In the genomic region with DNA sequence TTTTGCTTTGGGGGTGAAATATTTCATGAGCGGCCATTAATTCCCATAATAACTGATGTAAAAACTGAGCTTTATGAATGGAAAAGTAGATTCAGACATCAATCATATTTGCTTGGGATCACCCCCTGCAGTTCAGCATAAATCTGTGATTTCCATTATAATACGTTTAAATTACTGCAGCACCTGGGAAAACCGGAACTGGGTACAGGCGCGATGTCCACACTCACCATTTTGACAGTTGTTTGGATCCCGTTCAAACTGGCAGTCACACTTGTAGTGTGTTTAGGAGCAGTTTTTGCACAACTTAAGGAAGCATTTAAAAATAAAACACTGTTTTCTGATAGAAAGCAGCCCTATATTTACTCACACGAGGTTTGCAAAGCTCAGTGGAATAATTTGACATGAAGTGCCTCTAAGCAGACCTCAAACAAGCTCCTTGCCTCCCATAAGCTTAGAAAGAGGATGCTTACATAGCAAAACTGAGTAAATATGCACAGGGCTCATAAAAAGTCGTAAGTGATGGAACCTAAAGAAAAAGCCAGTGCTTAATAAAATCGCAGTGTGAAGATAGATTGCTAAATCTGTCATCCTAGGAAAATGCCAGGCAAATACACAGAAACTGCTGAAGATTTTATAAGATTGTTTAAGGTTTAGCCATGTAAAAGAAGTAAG, we compare ENCODE assay signal across 17 cellular contexts.
A peak's percentile ranks its signal among the peaks of the same experiment; 100 is the strongest.
DNase-seq lines count a peak whose midpoint lies in the region; TF ChIP-seq lines count a peak whose summit lies in the region.
"Had no signal": no experiment of that assay in that cellular context is flagged by ENCODE, and none has a peak within 500 bp of the region (broad histone marks: within the 10 kb centered on the region; RNA-seq: fewer than 3 reads in every experiment).

No MANE protein-coding gene starts in this region.

- no peaks in the 10 kb centered on the region for H3K27me3 ChIP-seq in esophagus muscularis mucosa

- no peaks in the 10 kb centered on the region for H3K4me1 Mint-ChIP-seq in CD14-positive monocyte
- H3K4me1 Mint-ChIP-seq: B cell; CD4-positive, alpha-beta memory T cell had no signal

- no peak overlapping the region for H3K4me3 Mint-ChIP-seq in CD14-positive monocyte
- H3K4me3 Mint-ChIP-seq: B cell; CD4-positive, alpha-beta memory T cell; GM23338 had no signal

- H3K27me3 Mint-ChIP-seq in CD14-positive monocyte (ENCODE audit: low read depth in 3 of 3) = peaks cover 0 to 3% (median 0%) of the 10 kb centered on the region in 3 donors
- H3K27me3 Mint-ChIP-seq: CD4-positive, alpha-beta memory T cell had no signal

- no peak overlapping the region for H3K4me3 ChIP-seq in HEK293 (ENCODE audit: low read depth, low read length)
- H3K4me3 ChIP-seq in esophagus muscularis mucosa = no peak overlapping the region
- H3K4me3 ChIP-seq: GM23338, PC-9, SK-N-MC had no signal

- intact Hi-C loops in esophagus muscularis mucosa (cut with DNase I) (no loop called here), CD14-positive monocyte (cut with micrococcal nuclease) (no loop called here)

- TF ChIP-seq CTCF in HEK293 (tag by site-specific recombination; IDR thresholded peaks at IDR 0.05) = no peak
- TF ChIP-seq CTCF in esophagus muscularis mucosa (IDR thresholded peaks at IDR 0.05) = no peak
- no peak for TF ChIP-seq CTCF in CD14-positive monocyte (IDR thresholded peaks at IDR 0.05)

- H3K4me1 ChIP-seq in HEK293 (ENCODE audit: control insufficient read depth, insufficient read depth, low read length) (peaks cover 10% of the 10 kb centered on the region; the same call in 1 of the 2 replicates), esophagus muscularis mucosa (peaks cover 0 to 15% (median 5%) of the 10 kb centered on the region in 4 donors)

- H3K27ac Mint-ChIP-seq in CD14-positive monocyte = no peak overlapping the region
- H3K27ac Mint-ChIP-seq: B cell; CD4-positive, alpha-beta memory T cell; GM23338 had no signal

- no peak for TF ChIP-seq POLR2A in esophagus muscularis mucosa (IDR thresholded peaks at IDR 0.05; ENCODE audit: low read depth)

- H3K9me3 ChIP-seq in HEK293 (ENCODE audit: control insufficient read depth, insufficient read depth, low read depth, low read length) (no peaks in the 10 kb centered on the region), esophagus muscularis mucosa (peaks cover 0 to 4% (median 0%) of the 10 kb centered on the region in 4 donors)

- 87% methylated on average over 9 of the region's 9 CpGs for WGBS in esophagus muscularis mucosa

- H3K36me3 Mint-ChIP-seq in CD14-positive monocyte = no peaks in the 10 kb centered on the region
- H3K36me3 Mint-ChIP-seq: CD4-positive, alpha-beta memory T cell had no signal

- no peak for TF ChIP-seq EP300 in esophagus muscularis mucosa (IDR thresholded peaks at IDR 0.05)

- H3K27ac ChIP-seq in HEK293 (ENCODE audit: extremely low read depth, low read depth, low read length) (no peak overlapping the region), esophagus muscularis mucosa (replicated peaks in 1 of 4) (no peak overlapping the region)
- H3K27ac ChIP-seq: PC-9, SK-N-MC had no signal

- H3K36me3 ChIP-seq in HEK293 (ENCODE audit: control insufficient read depth in 2 of 2, insufficient read depth in 1 of 2, low read length in 2 of 2) = no peaks in the 10 kb centered on the region
- no peaks in the 10 kb centered on the region for H3K36me3 ChIP-seq in esophagus muscularis mucosa

- CTCF ChIA-PET in HEK293 (lab: Yijun Ruan, JAX) = no interaction called here

- H3K9me3 Mint-ChIP-seq in CD14-positive monocyte = peaks cover 0 to 6% (median 4%) of the 10 kb centered on the region in 7 donors

- DNase-seq in DMS153 (lab: John Stamatoyannopoulos, UW) (peak; percentile 57), NCI-H69 (lab: John Stamatoyannopoulos, UW) (peak; percentile 69), esophagus muscularis mucosa (ENCODE audit: extremely low spot score) (peak; percentile 10), CD14-positive monocyte (ENCODE audit: low spot score) (no peak), ureter (ENCODE audit: low spot score) (no peak), SKM-1 treated with dmso at 0.1 percent for 144 hours (lab: John Stamatoyannopoulos, UW; ENCODE audit: unreplicated experiment) (no peak)
- DNase-seq: CD4-positive, alpha-beta memory T cell; EL; KG1; NCI-H1105 treated with DMSO at 0.1 percent for 48 hours; NCI-H2171; NCI-H510A treated with DMSO at 0.1 percent for 48 hours; PC-9 had no signal

- POLR2A ChIA-PET in HEK293 (lab: Yijun Ruan, JAX) = interaction anchor here (0.7 kb wide), 1 partner anchor 1181 kb away, joined by 3 read pairs; no protein-coding TSS in a partner anchor

TF ChIP-seq in HEK293, 187 proteins besides CTCF, POLR2A, EP300 and RAD21 (continues in another document):
- TF ChIP-seq, protein P1, sequence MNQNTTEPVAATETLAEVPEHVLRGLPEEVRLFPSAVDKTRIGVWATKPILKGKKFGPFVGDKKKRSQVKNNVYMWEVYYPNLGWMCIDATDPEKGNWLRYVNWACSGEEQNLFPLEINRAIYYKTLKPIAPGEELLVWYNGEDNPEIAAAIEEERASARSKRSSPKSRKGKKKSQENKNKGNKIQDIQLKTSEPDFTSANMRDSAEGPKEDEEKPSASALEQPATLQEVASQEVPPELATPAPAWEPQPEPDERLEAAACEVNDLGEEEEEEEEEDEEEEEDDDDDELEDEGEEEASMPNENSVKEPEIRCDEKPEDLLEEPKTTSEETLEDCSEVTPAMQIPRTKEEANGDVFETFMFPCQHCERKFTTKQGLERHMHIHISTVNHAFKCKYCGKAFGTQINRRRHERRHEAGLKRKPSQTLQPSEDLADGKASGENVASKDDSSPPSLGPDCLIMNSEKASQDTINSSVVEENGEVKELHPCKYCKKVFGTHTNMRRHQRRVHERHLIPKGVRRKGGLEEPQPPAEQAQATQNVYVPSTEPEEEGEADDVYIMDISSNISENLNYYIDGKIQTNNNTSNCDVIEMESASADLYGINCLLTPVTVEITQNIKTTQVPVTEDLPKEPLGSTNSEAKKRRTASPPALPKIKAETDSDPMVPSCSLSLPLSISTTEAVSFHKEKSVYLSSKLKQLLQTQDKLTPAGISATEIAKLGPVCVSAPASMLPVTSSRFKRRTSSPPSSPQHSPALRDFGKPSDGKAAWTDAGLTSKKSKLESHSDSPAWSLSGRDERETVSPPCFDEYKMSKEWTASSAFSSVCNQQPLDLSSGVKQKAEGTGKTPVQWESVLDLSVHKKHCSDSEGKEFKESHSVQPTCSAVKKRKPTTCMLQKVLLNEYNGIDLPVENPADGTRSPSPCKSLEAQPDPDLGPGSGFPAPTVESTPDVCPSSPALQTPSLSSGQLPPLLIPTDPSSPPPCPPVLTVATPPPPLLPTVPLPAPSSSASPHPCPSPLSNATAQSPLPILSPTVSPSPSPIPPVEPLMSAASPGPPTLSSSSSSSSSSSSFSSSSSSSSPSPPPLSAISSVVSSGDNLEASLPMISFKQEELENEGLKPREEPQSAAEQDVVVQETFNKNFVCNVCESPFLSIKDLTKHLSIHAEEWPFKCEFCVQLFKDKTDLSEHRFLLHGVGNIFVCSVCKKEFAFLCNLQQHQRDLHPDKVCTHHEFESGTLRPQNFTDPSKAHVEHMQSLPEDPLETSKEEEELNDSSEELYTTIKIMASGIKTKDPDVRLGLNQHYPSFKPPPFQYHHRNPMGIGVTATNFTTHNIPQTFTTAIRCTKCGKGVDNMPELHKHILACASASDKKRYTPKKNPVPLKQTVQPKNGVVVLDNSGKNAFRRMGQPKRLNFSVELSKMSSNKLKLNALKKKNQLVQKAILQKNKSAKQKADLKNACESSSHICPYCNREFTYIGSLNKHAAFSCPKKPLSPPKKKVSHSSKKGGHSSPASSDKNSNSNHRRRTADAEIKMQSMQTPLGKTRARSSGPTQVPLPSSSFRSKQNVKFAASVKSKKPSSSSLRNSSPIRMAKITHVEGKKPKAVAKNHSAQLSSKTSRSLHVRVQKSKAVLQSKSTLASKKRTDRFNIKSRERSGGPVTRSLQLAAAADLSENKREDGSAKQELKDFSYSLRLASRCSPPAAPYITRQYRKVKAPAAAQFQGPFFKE (tag by site-specific recombination; IDR thresholded peaks at IDR 0.05; ENCODE audit: borderline replicate concordance) = no peak
- TF ChIP-seq, protein P2, sequence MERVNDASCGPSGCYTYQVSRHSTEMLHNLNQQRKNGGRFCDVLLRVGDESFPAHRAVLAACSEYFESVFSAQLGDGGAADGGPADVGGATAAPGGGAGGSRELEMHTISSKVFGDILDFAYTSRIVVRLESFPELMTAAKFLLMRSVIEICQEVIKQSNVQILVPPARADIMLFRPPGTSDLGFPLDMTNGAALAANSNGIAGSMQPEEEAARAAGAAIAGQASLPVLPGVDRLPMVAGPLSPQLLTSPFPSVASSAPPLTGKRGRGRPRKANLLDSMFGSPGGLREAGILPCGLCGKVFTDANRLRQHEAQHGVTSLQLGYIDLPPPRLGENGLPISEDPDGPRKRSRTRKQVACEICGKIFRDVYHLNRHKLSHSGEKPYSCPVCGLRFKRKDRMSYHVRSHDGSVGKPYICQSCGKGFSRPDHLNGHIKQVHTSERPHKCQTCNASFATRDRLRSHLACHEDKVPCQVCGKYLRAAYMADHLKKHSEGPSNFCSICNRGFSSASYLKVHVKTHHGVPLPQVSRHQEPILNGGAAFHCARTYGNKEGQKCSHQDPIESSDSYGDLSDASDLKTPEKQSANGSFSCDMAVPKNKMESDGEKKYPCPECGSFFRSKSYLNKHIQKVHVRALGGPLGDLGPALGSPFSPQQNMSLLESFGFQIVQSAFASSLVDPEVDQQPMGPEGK (tag by site-specific recombination; IDR thresholded peaks at IDR 0.05) = no peak
- no peak for TF ChIP-seq ZNF76 (tag by site-specific recombination; IDR thresholded peaks at IDR 0.05; ENCODE audit: borderline replicate concordance, low read depth)
- TF ChIP-seq, protein P3, sequence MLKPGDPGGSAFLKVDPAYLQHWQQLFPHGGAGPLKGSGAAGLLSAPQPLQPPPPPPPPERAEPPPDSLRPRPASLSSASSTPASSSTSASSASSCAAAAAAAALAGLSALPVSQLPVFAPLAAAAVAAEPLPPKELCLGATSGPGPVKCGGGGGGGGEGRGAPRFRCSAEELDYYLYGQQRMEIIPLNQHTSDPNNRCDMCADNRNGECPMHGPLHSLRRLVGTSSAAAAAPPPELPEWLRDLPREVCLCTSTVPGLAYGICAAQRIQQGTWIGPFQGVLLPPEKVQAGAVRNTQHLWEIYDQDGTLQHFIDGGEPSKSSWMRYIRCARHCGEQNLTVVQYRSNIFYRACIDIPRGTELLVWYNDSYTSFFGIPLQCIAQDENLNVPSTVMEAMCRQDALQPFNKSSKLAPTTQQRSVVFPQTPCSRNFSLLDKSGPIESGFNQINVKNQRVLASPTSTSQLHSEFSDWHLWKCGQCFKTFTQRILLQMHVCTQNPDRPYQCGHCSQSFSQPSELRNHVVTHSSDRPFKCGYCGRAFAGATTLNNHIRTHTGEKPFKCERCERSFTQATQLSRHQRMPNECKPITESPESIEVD (tag by site-specific recombination; IDR thresholded peaks at IDR 0.05) = peak; percentile 66
- TF ChIP-seq ZNF214 (tag by site-specific recombination; IDR thresholded peaks at IDR 0.05; ENCODE audit: borderline replicate concordance) = no peak
- no peak for TF ChIP-seq ZNF155 (tag by site-specific recombination; IDR thresholded peaks at IDR 0.05)

Comparison
In these comparisons a context has a peak if more than half of its experiments do, and no peak if none do; other contexts are left out.
1. DNase-seq: peak in DMS153 (single experiment), NCI-H69 (single experiment) and esophagus muscularis mucosa (single experiment); none in CD14-positive monocyte (single experiment), ureter (single experiment) and SKM-1 treated with dmso at 0.1 percent for 144 hours (single experiment).